Comparison of ENCODE assay signal across 13 cellular contexts in genomic region chr20:4153251-4153650, GRCh38. TPM values are rescaled to one million over a fixed set of nuclear protein-coding genes. Genes with fewer than 3 reads are reported as not detected.
DNase-seq lines count a peak whose midpoint lies in the region; ATAC-seq and TF ChIP-seq lines count a peak whose summit lies in the region.
"Had no signal": no experiment of that assay in that cellular context is flagged by ENCODE, and none has a peak within 500 bp of the region (broad histone marks: within the 10 kb centered on the region; RNA-seq: fewer than 3 reads in every experiment).

No MANE protein-coding gene starts in this region.

- H3K9ac ChIP-seq in MM.1S (ENCODE audit: low read length) = no peak overlapping the region

- H3K9me3 ChIP-seq in heart left ventricle = no peaks in the 10 kb centered on the region
- H3K9me3 ChIP-seq in MM.1S (replicated peaks; ENCODE audit: insufficient read depth, low read length) = no peaks in the 10 kb centered on the region
- H3K9me3 ChIP-seq: breast epithelium had no signal

- H4K20me1 ChIP-seq in MM.1S (ENCODE audit: insufficient read depth, low read length) = no peaks in the 10 kb centered on the region

- 57 to 65% (median 64%) methylated on average over 3 of the region's 3 CpGs for WGBS in heart left ventricle, 4 donors

- H3K27ac Mint-ChIP-seq in activated naive CD8-positive, alpha-beta T cell treated with anti-CD3 and anti-CD28 coated beads for 36 hours = no peak overlapping the region

- H3K27me3 Mint-ChIP-seq in activated naive CD8-positive, alpha-beta T cell treated with anti-CD3 and anti-CD28 coated beads for 36 hours = peaks cover 41% of the 10 kb centered on the region

- no peaks in the 10 kb centered on the region for H3K36me3 Mint-ChIP-seq in activated naive CD8-positive, alpha-beta T cell treated with anti-CD3 and anti-CD28 coated beads for 36 hours

- TF ChIP-seq CTCF in heart left ventricle (IDR thresholded peaks at IDR 0.05) (no peak), MM.1S (IDR thresholded peaks at IDR 0.05; ENCODE audit: low read length) (no peak), coronary artery (IDR thresholded peaks at IDR 0.05) (no peak)

- H3K79me2 ChIP-seq in MM.1S (ENCODE audit: low read length) = no peaks in the 10 kb centered on the region

- no peak for ATAC-seq in heart left ventricle

- H3K4me3 ChIP-seq in heart left ventricle (no peak overlapping the region), MM.1S (ENCODE audit: low read length) (no peak overlapping the region), coronary artery (no peak overlapping the region)
- H3K4me3 ChIP-seq: breast epithelium had no signal

- peaks cover 9% of the 10 kb centered on the region for H3K4me1 Mint-ChIP-seq in activated naive CD8-positive, alpha-beta T cell treated with anti-CD3 and anti-CD28 coated beads for 36 hours

- no peaks in the 10 kb centered on the region for H3K9me2 ChIP-seq in MM.1S (replicated peaks; ENCODE audit: insufficient read depth, low read length)

- intact Hi-C loops in cardiac septum (cut with DNase I) (no loop called here), heart left ventricle (cut with DNase I) (no loop called here)

- no peak overlapping the region for H3K4me2 ChIP-seq in MM.1S (ENCODE audit: low read depth, low read length)

- TF ChIP-seq POLR2A in heart left ventricle (IDR thresholded peaks at IDR 0.05) = no peak

- H2AFZ ChIP-seq in MM.1S (ENCODE audit: low read length) = no peak overlapping the region

- H3K36me3 ChIP-seq in heart left ventricle (no peaks in the 10 kb centered on the region), MM.1S (replicated peaks; ENCODE audit: insufficient read depth, low read length) (no peaks in the 10 kb centered on the region)
- H3K36me3 ChIP-seq: breast epithelium had no signal

- no peaks in the 10 kb centered on the region for H3K9me3 Mint-ChIP-seq in activated naive CD8-positive, alpha-beta T cell treated with anti-CD3 and anti-CD28 coated beads for 36 hours

- no peak overlapping the region for H3K27ac ChIP-seq in heart left ventricle
- H3K27ac ChIP-seq in angular gyrus (ENCODE audit: low read depth, low read length) = peak overlapping the region; percentile 34
- no peak overlapping the region for H3K27ac ChIP-seq in MM.1S (ENCODE audit: low read length)
- H3K27ac ChIP-seq in coronary artery = no peak overlapping the region
- H3K27ac ChIP-seq: breast epithelium had no signal

- peaks cover 0 to 40% (median 11%) of the 10 kb centered on the region in 12 donors for H3K4me1 ChIP-seq in heart left ventricle
- peaks cover 9% of the 10 kb centered on the region for H3K4me1 ChIP-seq in MM.1S (ENCODE audit: low read length)

- H3F3A ChIP-seq in MM.1S (ENCODE audit: insufficient read depth, low read length) = 0 out of 2 replicates have a peak, but pooled peaks cover 6% of the 10 kb centered on the region

- no peak overlapping the region for H3K4me3 Mint-ChIP-seq in activated naive CD8-positive, alpha-beta T cell treated with anti-CD3 and anti-CD28 coated beads for 36 hours

- peak; percentile 44 for DNase-seq in cardiac septum (ENCODE audit: low spot score)
- DNase-seq in heart left ventricle = no peak
- peak; percentile 45 for DNase-seq in mesenteric fat pad (ENCODE audit: low spot score)
- no peak for DNase-seq in MM.1S
- no peak for DNase-seq in activated naive CD8-positive, alpha-beta T cell treated with anti-CD3 and anti-CD28 coated beads for 36 hours
- no peak for DNase-seq in coronary artery (ENCODE audit: low spot score)
- DNase-seq in NCI-H510A (lab: John Stamatoyannopoulos, UW) = no peak
- DNase-seq: activated naive CD4-positive, alpha-beta T cell treated with Interleukin-2 at 50 U/mL for 16 hours; NCI-H1048; NCI-H2227 treated with DMSO at 0.1 percent for 48 hours; stimulated activated naive CD4-positive, alpha-beta T cell had no signal

- peaks cover 0 to 12% (median 0%) of the 10 kb centered on the region in 9 donors for H3K27me3 ChIP-seq in heart left ventricle
- no peaks in the 10 kb centered on the region for H3K27me3 ChIP-seq in MM.1S (replicated peaks; ENCODE audit: insufficient read depth, low read length)
- H3K27me3 ChIP-seq: breast epithelium had no signal

RNA-seq across cellular contexts. Expression of gene SMOX, which starts 4.6 kb away (rescaled TPM):
- 2.7 TPM for total RNA-seq in cardiac septum
- 1 to 10 TPM; 1.7 to 5.9 (median 2.4) TPM for total RNA-seq in heart left ventricle
- 1 to 10 TPM; 1.3 to 3.2 TPM for polyA plus RNA-seq in heart left ventricle
- total RNA-seq in mesenteric fat pad = 6.4 TPM
- total RNA-seq in activated naive CD8-positive, alpha-beta T cell treated with anti-CD3 and anti-CD28 coated beads for 36 hours = 1 to 10 TPM; 1.6 to 2.1 TPM

Comparison
In these comparisons a context has a peak if more than half of its experiments do, and no peak if none do; other contexts are left out.
1. DNase-seq: peak in cardiac septum (single experiment) and mesenteric fat pad (single experiment); none in heart left ventricle (0 of 5), MM.1S (single experiment), activated naive CD8-positive, alpha-beta T cell treated with anti-CD3 and anti-CD28 coated beads for 36 hours (single experiment), coronary artery (single experiment) and NCI-H510A (single experiment).